In genomic region chr5:1103093-1103492, GRCh38 we compare ENCODE assay signal across 11 cellular contexts. TPM values are rescaled to one million over a fixed set of nuclear protein-coding genes. Genes with fewer than 3 reads are reported as not detected.
DNase-seq lines count a peak whose midpoint lies in the region; ATAC-seq and TF ChIP-seq lines count a peak whose summit lies in the region.
"Had no signal": no experiment of that assay in that cellular context is flagged by ENCODE, and none has a peak within 500 bp of the region (broad histone marks: within the 10 kb centered on the region; RNA-seq: fewer than 3 reads in every experiment).

No MANE protein-coding gene starts in this region.

- H3K18ac ChIP-seq in mesenchymal stem cell (ENCODE audit: low read depth in 1 of 2, low read length in 2 of 2) = no peak overlapping the region

- 69% methylated on average over 11 of the region's 11 CpGs for WGBS in mesenchymal stem cell

- H3K36me3 Mint-ChIP-seq in brain = no peaks in the 10 kb centered on the region

- H2BK12ac ChIP-seq in mesenchymal stem cell (ENCODE audit: low read length in 2 of 2) = peak overlapping the region in 1 of 2 experiments; percentile 59

- H3K9me3 Mint-ChIP-seq in stimulated activated naive CD8-positive, alpha-beta T cell treated with anti-CD3 and anti-CD28 coated beads, Interleukin-15, amount 100 ng/mL, for 72 hours = no peaks in the 10 kb centered on the region
- no peaks in the 10 kb centered on the region for H3K9me3 Mint-ChIP-seq in brain

- ATAC-seq in stimulated activated naive CD8-positive, alpha-beta T cell treated with anti-CD3 and anti-CD28 coated beads, Interleukin-15, amount 100 ng/mL, for 72 hours = no peak
- no peak for ATAC-seq in stimulated activated naive CD8-positive, alpha-beta T cell treated with anti-CD3 and anti-CD28 coated beads, Interleukin-15, Interleukin-2, amounts not matched to agents 100 U/mL and 50 U/mL, for 24 hours
- ATAC-seq in upper lobe of right lung (no peak), GM18505 (IDR thresholded peaks at IDR 0.05; ENCODE audit: unreplicated experiment) (no peak)

- H4K91ac ChIP-seq in mesenchymal stem cell (ENCODE audit: low read length) = peak overlapping the region; percentile 35

- no peak overlapping the region for H2AK5ac ChIP-seq in mesenchymal stem cell (ENCODE audit: low read length, severe bottlenecking)

- no peak overlapping the region for H2BK5ac ChIP-seq in mesenchymal stem cell (ENCODE audit: low read depth, low read length, poor library complexity, severe bottlenecking)

- peak overlapping the region; percentile 12 for H4K8ac ChIP-seq in mesenchymal stem cell (ENCODE audit: low read length)

- H2BK15ac ChIP-seq in mesenchymal stem cell (ENCODE audit: low read depth, poor library complexity, severe bottlenecking) = no peak overlapping the region

- in situ Hi-C loops in ACHN (cut with HindIII; ENCODE audit: low pct_ligation_motif_present, low pct_unique_long_range_greater_than_20kb, low sequenced_read_pairs) = no loop called here

- H2AFZ ChIP-seq in mesenchymal stem cell (ENCODE audit: low read depth, low read length) = no peak overlapping the region

- no peak overlapping the region for H3K23ac ChIP-seq in mesenchymal stem cell (ENCODE audit: low read length in 2 of 2)

- no peaks in the 10 kb centered on the region for H3K27me3 Mint-ChIP-seq in stimulated activated naive CD8-positive, alpha-beta T cell treated with anti-CD3 and anti-CD28 coated beads, Interleukin-15, amount 100 ng/mL, for 72 hours
- H3K27me3 Mint-ChIP-seq in brain = no peaks in the 10 kb centered on the region

- H3K4me1 ChIP-seq in mesenchymal stem cell (ENCODE audit: control insufficient read depth, insufficient read depth, low read depth, low read length) (peaks cover 20% of the 10 kb centered on the region), upper lobe of right lung (peaks cover 60% of the 10 kb centered on the region)

- H3K4ac ChIP-seq in mesenchymal stem cell (ENCODE audit: low read depth in 1 of 2, low read length in 2 of 2) = no peak overlapping the region

- H3K79me1 ChIP-seq in mesenchymal stem cell (replicated peaks; ENCODE audit: low read length, poor library complexity, severe bottlenecking) = no peaks in the 10 kb centered on the region

- intact Hi-C loops in upper lobe of right lung (cut with DNase I) = no loop called here

- peaks cover 0 to 31% of the 10 kb centered on the region in 2 experiments for H3K27me3 ChIP-seq in mesenchymal stem cell (ENCODE audit: control insufficient read depth in 1 of 2, insufficient read depth in 1 of 2, low read length in 2 of 2)
- no peaks in the 10 kb centered on the region for H3K27me3 ChIP-seq in upper lobe of right lung

- TF ChIP-seq POLR2A in GM18505 (IDR thresholded peaks at IDR 0.05; ENCODE audit: borderline replicate concordance, extremely low read depth, insufficient read depth, insufficient read length) = no peak

- DNase-seq in stimulated activated naive CD8-positive, alpha-beta T cell treated with anti-CD3 and anti-CD28 coated beads, Interleukin-15, amount 100 ng/mL, for 72 hours = no peak
- no peak for DNase-seq in stimulated activated naive CD8-positive, alpha-beta T cell treated with anti-CD3 and anti-CD28 coated beads, Interleukin-15, Interleukin-2, amounts not matched to agents 100 U/mL and 50 U/mL, for 24 hours
- DNase-seq in mesenchymal stem cell (peak; percentile 59), upper lobe of right lung (no peak), ACHN (no peak), iPS-NIHi11 (ENCODE audit: low spot score) (no peak)
- DNase-seq: SIG-M5; stimulated activated CD4-positive, alpha-beta T cell treated with anti-CD3 and anti-CD28 coated beads, Interleukin-15, amount 100 ng/mL, for 24 hours had no signal

- peak overlapping the region; percentile 70 to 92 for H3K4me3 Mint-ChIP-seq in stimulated activated naive CD8-positive, alpha-beta T cell treated with anti-CD3 and anti-CD28 coated beads, Interleukin-15, amount 100 ng/mL, for 72 hours
- peak overlapping the region in 1 of 5 experiments; percentile 3 for H3K4me3 Mint-ChIP-seq in brain

- H3K4me2 ChIP-seq in mesenchymal stem cell (ENCODE audit: low read length, poor library complexity, severe bottlenecking) = no peak overlapping the region

- H3K36me3 ChIP-seq in mesenchymal stem cell (ENCODE audit: control insufficient read depth in 1 of 2, insufficient read depth in 2 of 2, low read depth in 1 of 2, low read length in 2 of 2) (peaks cover 0 to 5% of the 10 kb centered on the region in 2 experiments), upper lobe of right lung (no peaks in the 10 kb centered on the region)

- no peak overlapping the region for H2BK120ac ChIP-seq in mesenchymal stem cell (ENCODE audit: low read depth, low read length)

- peak overlapping the region in 1 of 2 experiments; percentile 37 for H3K14ac ChIP-seq in mesenchymal stem cell (ENCODE audit: low read length in 2 of 2)

- peaks cover 95% of the 10 kb centered on the region for H3K4me1 Mint-ChIP-seq in stimulated activated naive CD8-positive, alpha-beta T cell treated with anti-CD3 and anti-CD28 coated beads, Interleukin-15, amount 100 ng/mL, for 72 hours
- peaks cover 51% of the 10 kb centered on the region for H3K4me1 Mint-ChIP-seq in brain

- H3K9me3 ChIP-seq in mesenchymal stem cell (ENCODE audit: control insufficient read depth, low read length) (no peaks in the 10 kb centered on the region), upper lobe of right lung (no peaks in the 10 kb centered on the region)
- H3K9me3 ChIP-seq: mucosa of descending colon had no signal

- no peak overlapping the region for H3K27ac ChIP-seq in mesenchymal stem cell (ENCODE audit: low read length, poor library complexity, severe bottlenecking)
- no peak overlapping the region for H3K27ac ChIP-seq in upper lobe of right lung

- H3K9ac ChIP-seq in mesenchymal stem cell (ENCODE audit: low read length) = no peak overlapping the region

- H3K27ac Mint-ChIP-seq in stimulated activated naive CD8-positive, alpha-beta T cell treated with anti-CD3 and anti-CD28 coated beads, Interleukin-15, amount 100 ng/mL, for 72 hours = no peak overlapping the region
- peak overlapping the region in 4 of 5 experiments; percentile 6 to 88 (median 28) for H3K27ac Mint-ChIP-seq in brain

- H3K4me3 ChIP-seq in mesenchymal stem cell (ENCODE audit: insufficient read depth in 1 of 2, low read depth in 1 of 2, low read length in 2 of 2) (peak overlapping the region in 1 of 2 experiments; percentile 16), upper lobe of right lung (peak overlapping the region; percentile 29)
- H3K4me3 ChIP-seq: mucosa of descending colon had no signal

- TF ChIP-seq CTCF in brain (conservative IDR thresholded peaks at IDR 0.05) (no peak), upper lobe of right lung (IDR thresholded peaks at IDR 0.05) (no peak)

RNA-seq across cellular contexts. Expression of gene SLC12A7, which starts 8.8 kb away (rescaled TPM):
- polyA plus RNA-seq in brain (ENCODE audit: insufficient read depth, low read depth, low replicate concordance) = 80.0 TPM
- 23.4 TPM for polyA plus RNA-seq in mesenchymal stem cell (2013, experiment 1 of 2)
- polyA plus RNA-seq in mesenchymal stem cell (2013, experiment 2 of 2) = 22.9 TPM
- 49.6 TPM for total RNA-seq in upper lobe of right lung

Comparison
In these comparisons a context has a peak if more than half of its experiments do, and no peak if none do; other contexts are left out.
1. H3K27ac Mint-ChIP-seq: peak in brain (4 of 5); none in stimulated activated naive CD8-positive, alpha-beta T cell treated with anti-CD3 and anti-CD28 coated beads, Interleukin-15, amount 100 ng/mL, for 72 hours (0 of 2).